15 cellular contexts compared by ENCODE assay signal in the genomic region with DNA sequence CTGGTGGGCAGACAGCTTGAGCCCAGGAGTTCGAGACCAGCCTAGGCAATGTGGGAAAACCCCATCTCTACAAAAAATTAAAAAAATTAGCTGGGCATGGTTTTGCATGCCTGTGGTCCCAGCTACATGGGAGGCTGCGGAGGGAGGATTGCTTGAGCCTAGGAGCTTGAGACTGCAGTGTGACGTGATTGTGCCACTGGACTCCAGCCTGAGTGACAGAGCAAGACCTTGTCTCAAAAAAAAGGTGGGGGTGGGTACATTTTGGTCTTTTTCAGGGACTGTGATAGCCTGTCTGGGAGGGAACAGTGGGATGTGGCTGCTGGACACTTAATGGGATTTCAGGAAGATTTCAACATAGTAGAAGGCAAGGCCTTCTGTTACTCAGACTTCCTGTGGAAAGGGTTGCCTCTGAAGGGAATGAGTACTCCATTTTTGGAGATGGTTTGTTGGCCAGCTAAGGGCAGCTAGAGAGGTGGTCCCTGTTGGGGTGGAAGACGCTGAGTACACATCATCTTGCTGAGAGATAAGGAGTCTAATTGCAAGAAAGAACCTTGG. TPM values are rescaled to one million over a fixed set of nuclear protein-coding genes. Genes with fewer than 3 reads are reported as not detected.
A peak's percentile ranks its signal among the peaks of the same experiment; 100 is the strongest.
DNase-seq lines count a peak whose midpoint lies in the region; TF ChIP-seq lines count a peak whose summit lies in the region.
"Had no signal": no experiment of that assay in that cellular context is flagged by ENCODE, and none has a peak within 500 bp of the region (broad histone marks: within the 10 kb centered on the region; RNA-seq: fewer than 3 reads in every experiment).

No MANE protein-coding gene starts in this region.

- in situ Hi-C loops in mammary epithelial cell (cut with MboI; ENCODE audit: low sequenced_read_pairs in 2 of 2) = no loop called here

- H2AFZ ChIP-seq in osteoblast (ENCODE audit: low read length) (no peak overlapping the region), mammary epithelial cell (ENCODE audit: low read depth, low read length) (no peak overlapping the region)

- peak overlapping the region; percentile 1 for H3K4me2 ChIP-seq in osteoblast (ENCODE audit: insufficient read depth, low read length)
- no peak overlapping the region for H3K4me2 ChIP-seq in mammary epithelial cell (ENCODE audit: insufficient read depth, low read depth, low read length)

- CTCF ChIA-PET in mammary epithelial cell (lab: Charles Lee; ENCODE audit: low non-redundant PET) = no interaction called here

- intact Hi-C loops in mammary epithelial cell (cut with micrococcal nuclease) = no loop called here

- 94% methylated on average over 4 of the region's 4 CpGs for WGBS in mammary epithelial cell (ENCODE audit: low coverage, missing lambda C conversion rate)

- DNase-seq in AG10803 (ENCODE audit: low read depth) (peak; percentile 79), NCI-H226 (peak; percentile 11), osteoblast (ENCODE audit: insufficient read length, low spot score, missing footprints) (no peak), mammary epithelial cell (no peak), SJCRH30 (no peak)
- DNase-seq in activated CD4-positive, alpha-beta T cell treated with anti-CD3 and anti-CD28 coated beads for 1 hour = no peak
- DNase-seq in stimulated activated naive CD4-positive, alpha-beta T cell (lab: John Stamatoyannopoulos, UW) = no peak
- DNase-seq: amniotic stem cell; COR-L47; naive B cell; NCI-H187 treated with DMSO at 0.1 percent for 48 hours; spleen; stimulated activated naive CD4-positive, alpha-beta T cell treated with Interleukin-2 at 50 U/mL for 16 hours; upper lobe of right lung had no signal

- H3K27me3 ChIP-seq in osteoblast (ENCODE audit: insufficient read depth, low read length) = no peaks in the 10 kb centered on the region
- no peaks in the 10 kb centered on the region for H3K27me3 ChIP-seq in mammary epithelial cell (ENCODE audit: insufficient read depth, low read length)
- H3K27me3 ChIP-seq in SJCRH30 = no peaks in the 10 kb centered on the region
- H3K27me3 ChIP-seq: spleen, upper lobe of right lung had no signal

- dilution Hi-C loops in mammary epithelial cell (cut with HindIII; ENCODE audit: low sequenced_read_pairs) = no loop called here

- H4K20me1 ChIP-seq in osteoblast (ENCODE audit: insufficient read depth, low read length) = no peaks in the 10 kb centered on the region
- no peaks in the 10 kb centered on the region for H4K20me1 ChIP-seq in mammary epithelial cell (ENCODE audit: insufficient read depth, low read length)

- H3K27ac ChIP-seq in cingulate gyrus (ENCODE audit: low read depth, low read length) (peak overlapping the region; percentile 77), osteoblast (ENCODE audit: low read depth, low read length) (peak overlapping the region; percentile 89), mammary epithelial cell (ENCODE audit: insufficient read depth, low read depth, low read length) (no peak overlapping the region), SJCRH30 (no peak overlapping the region)
- H3K27ac ChIP-seq: upper lobe of right lung had no signal

- H3K9me3 ChIP-seq in osteoblast (ENCODE audit: low read depth, low read length) = no peaks in the 10 kb centered on the region
- no peaks in the 10 kb centered on the region for H3K9me3 ChIP-seq in mammary epithelial cell (replicated peaks; ENCODE audit: insufficient read depth, low read length)
- H3K9me3 ChIP-seq in SJCRH30 (replicated peaks) = no peaks in the 10 kb centered on the region
- H3K9me3 ChIP-seq: spleen, upper lobe of right lung had no signal

- H3K36me3 ChIP-seq in osteoblast (ENCODE audit: insufficient read depth, low read length) (peaks cover 10% of the 10 kb centered on the region), mammary epithelial cell (ENCODE audit: insufficient read depth, low read length) (no peaks in the 10 kb centered on the region), SJCRH30 (no peaks in the 10 kb centered on the region)
- H3K36me3 ChIP-seq: upper lobe of right lung had no signal

- no peaks in the 10 kb centered on the region for H3K79me2 ChIP-seq in osteoblast (ENCODE audit: insufficient read depth, low read length)
- no peaks in the 10 kb centered on the region for H3K79me2 ChIP-seq in mammary epithelial cell (ENCODE audit: insufficient read depth, low read length)

- BruUV-seq in mammary epithelial cell (replicated peaks; lab: Mats Ljungman, UMichigan) = no TSS peak

- no peak overlapping the region for H3K4me3 ChIP-seq in AG10803 (ENCODE audit: low read length)
- no peak overlapping the region for H3K4me3 ChIP-seq in osteoblast (ENCODE audit: insufficient read depth, low read length)
- no peak overlapping the region for H3K4me3 ChIP-seq in mammary epithelial cell (replicated peaks in 1 of 3; ENCODE audit: insufficient read depth in 1 of 3, low read depth in 2 of 3, low read length in 3 of 3)
- H3K4me3 ChIP-seq in SJCRH30 = no peak overlapping the region
- H3K4me3 ChIP-seq: spleen, upper lobe of right lung had no signal

- peaks cover 53% of the 10 kb centered on the region for H3K4me1 ChIP-seq in osteoblast (ENCODE audit: insufficient read depth, low read length)
- peaks cover 7% of the 10 kb centered on the region for H3K4me1 ChIP-seq in mammary epithelial cell (ENCODE audit: insufficient read depth, low read length)
- no peaks in the 10 kb centered on the region; the same call in 1 of the 2 replicates for H3K4me1 ChIP-seq in SJCRH30

- TF ChIP-seq CTCF in AG10803 (conservative IDR thresholded peaks at IDR 0.05; ENCODE audit: low read length) = no peak
- TF ChIP-seq CTCF in osteoblast (IDR thresholded peaks at IDR 0.05; ENCODE audit: extremely low read depth, low read depth, low read length) = no peak
- TF ChIP-seq CTCF in mammary epithelial cell (conservative IDR thresholded peaks at IDR 0.05 in 1 of 2, IDR thresholded peaks at IDR 0.05 in 1 of 2; ENCODE audit: extremely low read depth in 1 of 2, insufficient read depth in 1 of 2, low read depth in 1 of 2, low read length in 2 of 2) = no peak

- H3K9ac ChIP-seq in mammary epithelial cell (ENCODE audit: insufficient read depth, low read length) = no peak overlapping the region

RNA-seq across cellular contexts. Expression of gene RELT, which starts 40.6 kb away (rescaled TPM):
- total RNA-seq in osteoblast = 2.9 and 4.0 TPM in 2 replicates
- total RNA-seq in mammary epithelial cell = 10 to 100 TPM in 1 of 2 donors, 1 to 10 TPM in 1; 4.5 to 10.2 TPM
- 5.1 TPM for polyA plus RNA-seq in mammary epithelial cell
- polyA minus RNA-seq in mammary epithelial cell = 8.6 TPM
- 8.7 and 10.1 TPM in 2 replicates for total RNA-seq in SJCRH30 (2014; rRNA removed; shearing (Covaris generic))

Comparison
In these comparisons a context has a peak if more than half of its experiments do, and no peak if none do; other contexts are left out.
1. DNase-seq: peak in AG10803 (single experiment) and NCI-H226 (single experiment); none in osteoblast (single experiment), mammary epithelial cell (single experiment), activated CD4-positive, alpha-beta T cell treated with anti-CD3 and anti-CD28 coated beads for 1 hour (single experiment), SJCRH30 (0 of 2) and stimulated activated naive CD4-positive, alpha-beta T cell (0 of 6).
2. H3K27ac ChIP-seq: peak in cingulate gyrus (single experiment) and osteoblast (single experiment); none in mammary epithelial cell (single experiment) and SJCRH30 (single experiment).